In the genomic region with DNA sequence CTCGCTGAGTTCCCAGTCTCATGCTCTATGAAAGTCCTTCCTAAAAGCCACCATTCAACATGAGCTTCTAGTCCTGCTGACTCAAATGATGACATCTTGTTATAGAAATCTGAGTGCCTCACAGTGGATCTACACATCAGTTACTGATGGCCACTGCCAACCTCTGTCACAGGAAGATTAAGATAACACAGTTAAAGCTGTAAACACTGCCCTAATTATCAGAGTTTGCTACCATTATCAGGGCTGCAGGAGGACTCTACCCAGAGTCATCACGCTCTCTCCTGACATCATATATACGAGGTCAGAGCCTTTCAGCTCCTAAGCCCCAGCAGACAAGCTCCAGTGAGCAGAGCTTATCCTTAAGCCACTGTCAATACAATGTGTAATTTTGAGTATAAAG, we compare ENCODE assay signal across 19 cellular contexts.
DNase-seq lines count a peak whose midpoint lies in the region; ATAC-seq, FAIRE-seq and TF ChIP-seq lines count a peak whose summit lies in the region.
"Had no signal": no experiment of that assay in that cellular context is flagged by ENCODE, and none has a peak within 500 bp of the region (broad histone marks: within the 10 kb centered on the region; RNA-seq: fewer than 3 reads in every experiment).

No MANE protein-coding gene starts in this region.

- SMC1A ChIA-PET in GM12878 (lab: Charles Lee; ENCODE audit: uncharacterized antibody, unreplicated experiment) = interaction anchor here (0.7 to 12.3 kb wide), 21 partner anchors 7 to 1193 kb away, joined by 3 to 287 read pairs (median 17); no protein-coding TSS in a partner anchor

- H3K4me3 ChIP-seq in GM12878 (no peak overlapping the region), gastrocnemius medialis (no peak overlapping the region)
- H3K4me3 ChIP-seq: coronary artery, left lung, MG63 had no signal

- 0 out of 4 replicates have a peak, but pooled peaks cover 0 to 1% of the 10 kb centered on the region in 2 experiments for H3K36me3 ChIP-seq in GM12878 (ENCODE audit: control insufficient read depth in 2 of 2, insufficient read depth in 2 of 2, low read length in 1 of 2)
- H3K36me3 ChIP-seq in gastrocnemius medialis = no peaks in the 10 kb centered on the region
- H3K36me3 ChIP-seq: left lung, MG63 had no signal

- H3K4me3 Mint-ChIP-seq in activated T-cell treated with anti-CD3 and anti-CD28 coated beads, Interleukin-2, amount 50 U/mL, for 24 hours = no peak overlapping the region

- no peaks in the 10 kb centered on the region for H4K20me1 ChIP-seq in GM12878 (ENCODE audit: control insufficient read depth, insufficient read depth)

- H3K79me2 ChIP-seq in GM12878 (ENCODE audit: control insufficient read depth, insufficient read depth, low read length) = peaks cover 87% of the 10 kb centered on the region

- H3K4me2 ChIP-seq in GM12878 (ENCODE audit: control insufficient read depth, insufficient read depth) = no peak overlapping the region

- no peak for TF ChIP-seq CTCF in GM12878 (IDR thresholded peaks at IDR 0.05 in 2 of 3, conservative IDR thresholded peaks at IDR 0.05 in 1 of 3; ENCODE audit: control insufficient read depth in 2 of 3, extremely low read depth in 1 of 3, insufficient read depth in 1 of 3, low read depth in 3 of 3, low read length in 3 of 3)
- TF ChIP-seq CTCF in gastrocnemius medialis (IDR thresholded peaks at IDR 0.05 in 4 of 5, conservative IDR thresholded peaks at IDR 0.05 in 1 of 5) = no peak
- TF ChIP-seq CTCF in GM20000 (IDR thresholded peaks at IDR 0.05; ENCODE audit: extremely low read depth, missing control alignments) = no peak

- in situ Hi-C loops in GM12878 (cut with MboI) (no loop called here), gastrocnemius medialis (cut with MboI; ENCODE audit: low sequenced_read_pairs in 4 of 4) (no loop called here)

- H3K4me1 ChIP-seq in GM12878 (ENCODE audit: control insufficient read depth, insufficient read depth, low read length) (peaks cover 43% of the 10 kb centered on the region), gastrocnemius medialis (peaks cover 68 to 87% of the 10 kb centered on the region in 2 donors)

- peak; percentile 14 for ATAC-seq in GM12878
- ATAC-seq in gastrocnemius medialis = peak in 1 of 2 donors; percentile 20
- no peak for ATAC-seq in HG03097 (IDR thresholded peaks at IDR 0.05; ENCODE audit: low FRiP score, unreplicated experiment)
- ATAC-seq: left lung had no signal

- no peak for TF ChIP-seq EP300 in GM12878 (IDR thresholded peaks at IDR 0.05; ENCODE audit: borderline replicate concordance in 1 of 2, control insufficient read depth in 1 of 2, low read depth in 2 of 2, low read length in 2 of 2)

- CTCF ChIA-PET in GM12878 (lab: Yijun Ruan, JAX) = interaction anchor here (1.0 to 2.7 kb wide), 16 partner anchors 9 to 189 kb away, joined by 3 to 20 read pairs (median 4); no protein-coding TSS in a partner anchor

- no peak for DNase-seq in activated T-cell treated with anti-CD3 and anti-CD28 coated beads, Interleukin-2, amount 50 U/mL, for 24 hours
- no peak for DNase-seq in activated T-cell treated with anti-CD3 and anti-CD28 coated beads, Interleukin-2, amount 50 U/mL, for 1 hour
- peak; percentile 66 for DNase-seq in OCI-M1 (lab: John Stamatoyannopoulos, UW)
- no peak for DNase-seq in GM12878 (ENCODE audit: low read depth, low spot score)
- DNase-seq in gastrocnemius medialis = no peak
- no peak for DNase-seq in GM20000 (ENCODE audit: low spot score)
- no peak for DNase-seq in inferior parietal cortex (ENCODE audit: extremely low spot score)
- DNase-seq: hippocampal formation; left lung; MG63; NCI-H2029; NCI-H526 treated with DMSO at 0.1 percent for 48 hours; retina; stimulated activated CD4-positive, alpha-beta T cell treated with anti-CD3 and anti-CD28 coated beads, Interleukin-1b, Interleukin-23, amount 100 ng/mL, for 48 hours; T-helper 9 cell had no signal

- no peak for FAIRE-seq in GM12878 (lab: Jason Lieb, UNC)
- FAIRE-seq: HTR-8/SVneo, urothelium cell line had no signal

- intact Hi-C loops in GM12878 (cut with micrococcal nuclease; ENCODE audit: unreplicated experiment) = no loop called here
- intact Hi-C loops in gastrocnemius medialis (cut with DNase I; ENCODE audit: low total_unique reads) = loop anchor here (10.0 kb wide), 1 partner anchor 187 kb away; no protein-coding TSS in a partner anchor

- no peak for TF ChIP-seq RAD21 in GM12878 (IDR thresholded peaks at IDR 0.05; ENCODE audit: insufficient read depth, low read depth, low read length)

- H3K27me3 ChIP-seq in GM12878 (replicated peaks in 1 of 2; ENCODE audit: control insufficient read depth in 2 of 2, insufficient read depth in 2 of 2, low read length in 1 of 2) (no peaks in the 10 kb centered on the region), gastrocnemius medialis (no peaks in the 10 kb centered on the region)
- H3K27me3 ChIP-seq: left lung, MG63 had no signal

- peak overlapping the region; percentile 58 for H3K27ac Mint-ChIP-seq in activated T-cell treated with anti-CD3 and anti-CD28 coated beads, Interleukin-2, amount 50 U/mL, for 24 hours

- H3K27me3 Mint-ChIP-seq in activated T-cell treated with anti-CD3 and anti-CD28 coated beads, Interleukin-2, amount 50 U/mL, for 24 hours = no peaks in the 10 kb centered on the region

- TF ChIP-seq POLR2A in GM12878 (IDR thresholded peaks at IDR 0.05; ENCODE audit: low read depth, low read length) (no peak), gastrocnemius medialis (IDR thresholded peaks at IDR 0.05) (no peak)

- BruUV-seq in GM12878 (replicated peaks; lab: Mats Ljungman, UMichigan) = no TSS peak

- H3K36me3 Mint-ChIP-seq in activated T-cell treated with anti-CD3 and anti-CD28 coated beads, Interleukin-2, amount 50 U/mL, for 24 hours (ENCODE audit: low read depth) = peaks cover 59% of the 10 kb centered on the region

- peaks cover 95% of the 10 kb centered on the region for H3K4me1 Mint-ChIP-seq in activated T-cell treated with anti-CD3 and anti-CD28 coated beads, Interleukin-2, amount 50 U/mL, for 24 hours (ENCODE audit: low read depth)

- no peaks in the 10 kb centered on the region; the same call in 1 of the 3 replicates for H3K9me3 ChIP-seq in GM12878 (replicated peaks; ENCODE audit: control insufficient read depth, insufficient read depth, low read length)
- no peaks in the 10 kb centered on the region for H3K9me3 ChIP-seq in gastrocnemius medialis
- H3K9me3 ChIP-seq: left lung had no signal

- no peak overlapping the region for H3K27ac ChIP-seq in GM12878 (ENCODE audit: control insufficient read depth, insufficient read depth)
- H3K27ac ChIP-seq in gastrocnemius medialis = peak overlapping the region; percentile 81 to 93 (median 84)
- H3K27ac ChIP-seq: coronary artery, left lung had no signal

- POLR2A ChIA-PET in GM12878 (lab: Charles Lee) = interaction anchor here (0.6 to 6.4 kb wide), 15 partner anchors 9 to 95 kb away, joined by 3 to 78 read pairs (median 4); no protein-coding TSS in a partner anchor

- H3K9me3 Mint-ChIP-seq in activated T-cell treated with anti-CD3 and anti-CD28 coated beads, Interleukin-2, amount 50 U/mL, for 24 hours = peaks cover 7% of the 10 kb centered on the region

- no peak overlapping the region for H3K9ac ChIP-seq in GM12878 (ENCODE audit: control insufficient read depth, insufficient read depth, low read length)

- no peak overlapping the region for H2AFZ ChIP-seq in GM12878 (ENCODE audit: control insufficient read depth, low read depth, low read length)

- WGBS in GM12878 (ENCODE audit: insufficient coverage, insufficient replicate concordance, low lambda C conversion rate, missing lambda C conversion rate) = 54% methylated on average over 3 of the region's 3 CpGs

- RAD21 ChIA-PET in GM12878 (lab: Charles Lee; ENCODE audit: unreplicated experiment) = interaction anchor here (0.7 to 7.6 kb wide), 20 partner anchors 8 to 189 kb away, joined by 3 to 150 read pairs (median 20); no protein-coding TSS in a partner anchor

TF ChIP-seq in GM12878, 131 proteins besides CTCF, POLR2A, EP300 and RAD21:
- 0 out of 2 replicates have a peak, but pooled peaks have one; percentile 19 for TF ChIP-seq JUNB (IDR thresholded peaks at IDR 0.05)
- TF ChIP-seq MYC (IDR thresholded peaks at IDR 0.05; ENCODE audit: insufficient read depth, insufficient read length, insufficient replicate concordance, low read length, severe bottlenecking) = no peak
- 0 out of 2 replicates have a peak, but pooled peaks have one; percentile 20 for TF ChIP-seq CREB1 (IDR thresholded peaks at IDR 0.05; ENCODE audit: low read depth)
TF ChIP-seq in GM12878: peak in this region for 2.
